17 cellular contexts compared by ENCODE assay signal in the genomic region with DNA sequence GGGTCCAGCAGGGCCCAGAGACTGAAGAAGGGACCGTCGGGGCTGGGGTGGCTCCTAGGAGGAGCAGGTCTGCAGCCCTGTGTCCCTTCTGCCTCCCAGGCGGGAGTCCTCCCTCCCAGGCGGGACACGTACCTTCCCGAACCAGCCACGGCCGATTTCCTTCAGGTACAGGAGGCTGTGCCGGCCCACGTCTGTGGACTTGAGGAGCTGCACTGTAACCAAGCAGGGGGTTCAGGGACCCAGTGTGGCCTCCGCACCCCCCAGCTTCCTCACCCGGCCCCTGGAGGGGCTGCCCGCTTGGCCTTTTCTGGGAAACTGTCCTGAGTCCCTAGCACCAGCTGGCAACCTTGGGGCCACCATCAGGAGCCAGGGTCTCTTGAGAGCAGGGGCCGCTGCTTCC. TPM values are rescaled to one million over a fixed set of nuclear protein-coding genes. Genes with fewer than 3 reads are reported as not detected.
DNase-seq lines count a peak whose midpoint lies in the region; ATAC-seq, FAIRE-seq and TF ChIP-seq lines count a peak whose summit lies in the region.
"Had no signal": no experiment of that assay in that cellular context is flagged by ENCODE, and none has a peak within 500 bp of the region (broad histone marks: within the 10 kb centered on the region; RNA-seq: fewer than 3 reads in every experiment).

No MANE protein-coding gene starts in this region.

- no peak for DNase-seq in HepG2 (ENCODE audit: low spot score)
- no peak for DNase-seq in right lobe of liver
- DNase-seq in NCI-H1694 (lab: John Stamatoyannopoulos, UW): no peak
- no peak for DNase-seq in medulla oblongata (ENCODE audit: extremely low spot score)
- DNase-seq: 8988T; AML-193; CD4-positive, CD25-positive, alpha-beta regulatory T cell; EL; IMR-90 had no signal

- intact Hi-C loops in HepG2 (cut with micrococcal nuclease; ENCODE audit: unreplicated experiment): no loop called here
- intact Hi-C loops in right lobe of liver (cut with DNase I): no loop called here

- H3K27ac ChIP-seq in HepG2 (ENCODE audit: extremely low read length, insufficient read depth, low read length) (no peak overlapping the region), right lobe of liver (no peak overlapping the region), layer of hippocampus (ENCODE audit: low read depth, low read length) (peak overlapping the region; percentile 99), temporal lobe (ENCODE audit: low read depth, low read length) (peak overlapping the region; percentile 99)
- H3K27ac ChIP-seq: BLaER1 treated with 17β-estradiol and CSF1 and Interleukin-3, amounts not matched to agents 10 nM and 100 nM had no signal

- H3K4me3 ChIP-seq in HepG2 (replicated peaks in 1 of 3; ENCODE audit: insufficient read depth in 1 of 3, low read depth in 2 of 3, low read length in 3 of 3) (no peak overlapping the region), right lobe of liver (no peak overlapping the region)
- H3K4me3 ChIP-seq: BLaER1 treated with 17β-estradiol and CSF1 and Interleukin-3, amounts not matched to agents 10 nM and 100 nM; GM23338 had no signal

- FAIRE-seq in HepG2 (lab: Jason Lieb, UNC): no peak
- FAIRE-seq: G401.6, GM12891 had no signal

- TF ChIP-seq EP300 in HepG2 (IDR thresholded peaks at IDR 0.05; ENCODE audit: low read depth in 2 of 2, low read length in 2 of 2) (no peak), HepG2 (CRISPR knock-in tag; IDR thresholded peaks at IDR 0.05; ENCODE audit: borderline replicate concordance) (no peak)

- no peaks in the 10 kb centered on the region for H3K27me3 ChIP-seq in HepG2 (ENCODE audit: control insufficient read depth in 1 of 2, insufficient read depth in 2 of 2, low read length in 2 of 2)
- H3K27me3 ChIP-seq in right lobe of liver: no peaks in the 10 kb centered on the region
- no peaks in the 10 kb centered on the region for H3K27me3 ChIP-seq in layer of hippocampus (ENCODE audit: control insufficient read depth, insufficient read depth, low read length)
- H3K27me3 ChIP-seq: BLaER1 treated with 17β-estradiol and CSF1 and Interleukin-3, amounts not matched to agents 10 nM and 100 nM had no signal

- in situ Hi-C loops in HepG2 (cut with HindIII; ENCODE audit: extremely low pct_ligation_motif_present, low pct_unique_long_range_greater_than_20kb): no loop called here

- H3K4me1 ChIP-seq in HepG2 (ENCODE audit: insufficient read depth, low read length) (peaks cover 41% of the 10 kb centered on the region), right lobe of liver (no peaks in the 10 kb centered on the region)

- no peak overlapping the region for H2AFZ ChIP-seq in HepG2 (ENCODE audit: low read length)
- H2AFZ ChIP-seq: GM23338 had no signal

- CTCF ChIA-PET in HepG2 (lab: Yijun Ruan, JAX; ENCODE audit: low intra/inter-chr PET ratio, low total read pairs): no interaction called here

- H4K20me1 ChIP-seq in HepG2 (ENCODE audit: insufficient read depth, low read length): no peaks in the 10 kb centered on the region; the same call in 1 of the 2 replicates

- no TSS peak for BruUV-seq in HepG2 (replicated peaks; lab: Mats Ljungman, UMichigan)

- H3K9ac ChIP-seq in HepG2 (ENCODE audit: insufficient read depth, low read depth, low read length): no peak overlapping the region
- H3K9ac ChIP-seq: BLaER1 treated with 17β-estradiol and CSF1 and Interleukin-3, amounts not matched to agents 10 nM and 100 nM had no signal

- no peaks in the 10 kb centered on the region for H3K9me3 ChIP-seq in HepG2 (ENCODE audit: low read length)
- no peaks in the 10 kb centered on the region for H3K9me3 ChIP-seq in right lobe of liver
- H3K9me3 ChIP-seq: BLaER1 treated with 17β-estradiol and CSF1 and Interleukin-3, amounts not matched to agents 10 nM and 100 nM had no signal

- H3K79me2 ChIP-seq in HepG2 (ENCODE audit: insufficient read depth, low read length): no peaks in the 10 kb centered on the region

- POLR2A ChIA-PET in HepG2 (lab: Yijun Ruan, JAX): no interaction called here

- TF ChIP-seq POLR2A in HepG2 (IDR thresholded peaks at IDR 0.05; ENCODE audit: insufficient read depth in 1 of 2, low read depth in 2 of 2, low read length in 2 of 2) (no peak), right lobe of liver (IDR thresholded peaks at IDR 0.05) (no peak)

- H3K36me3 ChIP-seq in HepG2 (replicated peaks in 1 of 2; ENCODE audit: control insufficient read depth in 1 of 2, insufficient read depth in 2 of 2, low read length in 2 of 2) (no peaks in the 10 kb centered on the region), right lobe of liver (no peaks in the 10 kb centered on the region)
- H3K36me3 ChIP-seq: BLaER1 treated with 17β-estradiol and CSF1 and Interleukin-3, amounts not matched to agents 10 nM and 100 nM had no signal

- 79% methylated on average over 9 of the region's 14 CpGs for WGBS in HepG2 (ENCODE audit: low lambda C conversion rate)
- whole genome bisulfite sequencing in right lobe of liver (ENCODE audit: insufficient coverage, low coverage, low lambda C conversion rate, missing lambda C conversion rate): 100% methylated on average over 5 of the region's 14 CpGs

- TF ChIP-seq CTCF in HepG2 (CRISPR knock-in tag; IDR thresholded peaks at IDR 0.05) (no peak), right lobe of liver (IDR thresholded peaks at IDR 0.05) (no peak)

- ATAC-seq in HepG2: no peak
- no peak for ATAC-seq in right lobe of liver
- no peak for ATAC-seq in GM18907 (IDR thresholded peaks at IDR 0.05; ENCODE audit: unreplicated experiment)

- TF ChIP-seq RAD21 in HepG2 (CRISPR knock-in tag; IDR thresholded peaks at IDR 0.05): no peak

- H3K4me2 ChIP-seq in HepG2 (ENCODE audit: low read depth, low read length): no peak overlapping the region
- H3K4me2 ChIP-seq: GM23338 had no signal

TF ChIP-seq in HepG2, 621 proteins besides CTCF, POLR2A, EP300 and RAD21 (continues in another document):
- peak; percentile 12 for TF ChIP-seq AGO1 (IDR thresholded peaks at IDR 0.05; ENCODE audit: low read depth, low read length, poor library complexity, severe bottlenecking)
- no peak for TF ChIP-seq ZNF446 (CRISPR knock-in tag; IDR thresholded peaks at IDR 0.05)

RNA-seq across cellular contexts. Expression of gene PVALEF, which starts 37.0 kb away (rescaled TPM):
- total RNA-seq in HepG2 (2016; rRNA removed; fragmentation: Illumina TruSeq; extraction: Trizol): 0.18 TPM in 1 of 2 replicates, not detected in the other
- 0.40 and 0.53 TPM in 2 replicates for total RNA-seq in HepG2 (2016; cell fraction: cytosol; rRNA removed; fragmentation: Illumina TruSeq; extraction: Trizol; ENCODE audit: low read depth)
- 0.13 and 0.22 TPM in 2 replicates for total RNA-seq in HepG2 (2016; cell fraction: insoluble cytoplasmic fraction; rRNA removed; fragmentation: Illumina TruSeq; extraction: Trizol)
- 0.25 and 0.28 TPM in 2 replicates for total RNA-seq in HepG2 (2016; cell fraction: membrane; rRNA removed; fragmentation: Illumina TruSeq; extraction: Trizol)
- total RNA-seq in HepG2 (2016; cell fraction: nucleus; rRNA removed; fragmentation: Illumina TruSeq; extraction: Trizol): 0.28 TPM in 1 of 2 replicates, not detected in the other
- 0.18 and 0.24 TPM in 2 replicates for polyA plus RNA-seq in HepG2 (2011; rRNA removed)
- polyA plus RNA-seq in HepG2 (2011; cell fraction: cytosol; rRNA removed): 0.11 TPM in 1 of 2 replicates, not detected in the other
- polyA plus RNA-seq in HepG2 (2011; cell fraction: nucleus; rRNA removed): 0.21 and 0.42 TPM in 2 replicates
- polyA plus RNA-seq in HepG2 (2012): not detected in 2 replicates
- polyA plus RNA-seq in HepG2 (2016; cell fraction: cytosol; fragmentation: Illumina TruSeq; extraction: Trizol; ENCODE audit: low read depth): 0.29 and 0.34 TPM in 2 replicates
- 0.39 and 0.44 TPM in 2 replicates for polyA plus RNA-seq in HepG2 (2016; cell fraction: insoluble cytoplasmic fraction; fragmentation: Illumina TruSeq; extraction: Trizol; ENCODE audit: low read depth)
- polyA plus RNA-seq in HepG2 (2016; cell fraction: membrane; fragmentation: Illumina TruSeq; extraction: Trizol; ENCODE audit: low read depth): 0.14 and 0.19 TPM in 2 replicates
- polyA plus RNA-seq in HepG2 (2016; cell fraction: nucleus; fragmentation: Illumina TruSeq; extraction: Trizol; ENCODE audit: insufficient read depth, low read depth): 0.36 TPM in 1 of 2 replicates, not detected in the other
- 0.09 and 0.18 TPM in 2 replicates for polyA minus RNA-seq in HepG2 (2011; rRNA and poly(A)+ RNA removed; ENCODE audit: low replicate concordance)
- not detected in 2 replicates for polyA minus RNA-seq in HepG2 (2011; cell fraction: cytosol; rRNA and poly(A)+ RNA removed)
- not detected in 2 replicates for polyA minus RNA-seq in HepG2 (2011; cell fraction: nucleus; rRNA and poly(A)+ RNA removed)
- total RNA-seq in right lobe of liver: not detected
- total RNA-seq in temporal lobe: not detected
- total RNA-seq: CD4-positive, CD25-positive, alpha-beta regulatory T cell; GM23338; H7; IMR-90 had no signal
- polyA plus RNA-seq: CD4-positive, CD25-positive, alpha-beta regulatory T cell; GM23338; IMR-90 had no signal

RNA-seq across cellular contexts. Expression of gene AATK, which starts 37.7 kb away (rescaled TPM):
- total RNA-seq in HepG2 (2016; rRNA removed; fragmentation: Illumina TruSeq; extraction: Trizol): 6.1 and 8.4 TPM in 2 replicates
- 1.5 and 2.0 TPM in 2 replicates for total RNA-seq in HepG2 (2016; cell fraction: cytosol; rRNA removed; fragmentation: Illumina TruSeq; extraction: Trizol; ENCODE audit: low read depth)
- total RNA-seq in HepG2 (2016; cell fraction: insoluble cytoplasmic fraction; rRNA removed; fragmentation: Illumina TruSeq; extraction: Trizol): 5.3 and 9.5 TPM in 2 replicates
- 2.9 and 3.0 TPM in 2 replicates for total RNA-seq in HepG2 (2016; cell fraction: membrane; rRNA removed; fragmentation: Illumina TruSeq; extraction: Trizol)
- 9.7 and 12.6 TPM in 2 replicates for total RNA-seq in HepG2 (2016; cell fraction: nucleus; rRNA removed; fragmentation: Illumina TruSeq; extraction: Trizol)
- 2.9 and 5.2 TPM in 2 replicates for polyA plus RNA-seq in HepG2 (2011; rRNA removed)
- 2.9 and 4.3 TPM in 2 replicates for polyA plus RNA-seq in HepG2 (2011; cell fraction: cytosol; rRNA removed)
- polyA plus RNA-seq in HepG2 (2011; cell fraction: nucleus; rRNA removed): 15.0 and 16.5 TPM in 2 replicates
- polyA plus RNA-seq in HepG2 (2012): 4.4 and 8.0 TPM in 2 replicates
- 0.54 and 0.65 TPM in 2 replicates for polyA plus RNA-seq in HepG2 (2016; cell fraction: cytosol; fragmentation: Illumina TruSeq; extraction: Trizol; ENCODE audit: low read depth)
- 5.7 and 6.0 TPM in 2 replicates for polyA plus RNA-seq in HepG2 (2016; cell fraction: insoluble cytoplasmic fraction; fragmentation: Illumina TruSeq; extraction: Trizol; ENCODE audit: low read depth)
- 1.1 and 1.8 TPM in 2 replicates for polyA plus RNA-seq in HepG2 (2016; cell fraction: membrane; fragmentation: Illumina TruSeq; extraction: Trizol; ENCODE audit: low read depth)
- polyA plus RNA-seq in HepG2 (2016; cell fraction: nucleus; fragmentation: Illumina TruSeq; extraction: Trizol; ENCODE audit: insufficient read depth, low read depth): 14.7 and 18.3 TPM in 2 replicates
- polyA minus RNA-seq in HepG2 (2011; rRNA and poly(A)+ RNA removed; ENCODE audit: low replicate concordance): 20.3 and 42.0 TPM in 2 replicates
- polyA minus RNA-seq in HepG2 (2011; cell fraction: cytosol; rRNA and poly(A)+ RNA removed): 7.4 and 11.0 TPM in 2 replicates
- 3.6 and 4.6 TPM in 2 replicates for polyA minus RNA-seq in HepG2 (2011; cell fraction: nucleus; rRNA and poly(A)+ RNA removed)
- 1 to 10 TPM in 2 of 6 experiments, under 1 TPM in 4; 0.31 to 1.2 (median 0.86) TPM for total RNA-seq in right lobe of liver
- 7.9 TPM for total RNA-seq in temporal lobe
- total RNA-seq: CD4-positive, CD25-positive, alpha-beta regulatory T cell had no signal

Comparison
In these comparisons a context has a peak if more than half of its experiments do, and no peak if none do; other contexts are left out.
1. H3K27ac ChIP-seq: peak in layer of hippocampus (single experiment) and temporal lobe (single experiment); none in HepG2 (single experiment) and right lobe of liver (0 of 3).